10 cellular contexts compared by ENCODE assay signal in genomic region chr1:221809101-221810029, GRCh38.
DNase-seq lines count a peak whose midpoint lies in the region; ATAC-seq and TF ChIP-seq lines count a peak whose summit lies in the region.
"Had no signal": no experiment of that assay in that cellular context is flagged by ENCODE, and none has a peak within 500 bp of the region (broad histone marks: within the 10 kb centered on the region; RNA-seq: fewer than 3 reads in every experiment).

No MANE protein-coding gene starts in this region.

- peak; percentile 40 for ATAC-seq in HG02642 (IDR thresholded peaks at IDR 0.05; ENCODE audit: poor library complexity, unreplicated experiment)
- ATAC-seq in HG02885 (IDR thresholded peaks at IDR 0.05; ENCODE audit: poor library complexity, unreplicated experiment) = no peak

- H3K79me2 ChIP-seq in OCI-LY7 (ENCODE audit: insufficient read depth, low read depth, low read length) (no peaks in the 10 kb centered on the region), hepatocyte (no peaks in the 10 kb centered on the region)
- H3K79me2 ChIP-seq: parathyroid adenoma had no signal

- H3K4me2 ChIP-seq in OCI-LY7 (ENCODE audit: low read length) (peak overlapping the region; percentile 10; the same call in 1 of the 2 replicates), hepatocyte (no peak overlapping the region)

- H3K4me3 ChIP-seq in GM08714 (ENCODE audit: low read length) = peak overlapping the region; percentile 46; the same call in 1 of the 2 replicates
- no peak overlapping the region for H3K4me3 ChIP-seq in OCI-LY7 (ENCODE audit: low read depth, low read length, poor library complexity, severe bottlenecking)
- H3K4me3 ChIP-seq in hepatocyte = no peak overlapping the region

- CTCF ChIA-PET in OCI-LY7 (lab: Charles Lee; ENCODE audit: unreplicated experiment) = no interaction called here

- no TSS peak for BruUV-seq in OCI-LY7 (replicated peaks; lab: Mats Ljungman, UMichigan)

- TF ChIP-seq CTCF in OCI-LY7 (conservative IDR thresholded peaks at IDR 0.05; ENCODE audit: low read length) (no peak), hepatocyte (IDR thresholded peaks at IDR 0.05; ENCODE audit: poor library complexity) (no peak)

- intact Hi-C loops in OCI-LY7 (cut with micrococcal nuclease; ENCODE audit: unreplicated experiment) = no loop called here

- no peaks in the 10 kb centered on the region for H4K20me1 ChIP-seq in OCI-LY7 (ENCODE audit: insufficient read depth, low read length)
- no peaks in the 10 kb centered on the region for H4K20me1 ChIP-seq in hepatocyte (ENCODE audit: insufficient read depth, poor library complexity, severe bottlenecking)

- H3K4me1 ChIP-seq in OCI-LY7 (ENCODE audit: insufficient read depth, low read length, poor library complexity, severe bottlenecking) = peaks cover 10% of the 10 kb centered on the region
- H3K4me1 ChIP-seq in hepatocyte (ENCODE audit: insufficient read depth) = no peaks in the 10 kb centered on the region
- H3K4me1 ChIP-seq: parathyroid adenoma had no signal

- 86% methylated on average over 12 of the region's 12 CpGs for WGBS in hepatocyte (ENCODE audit: low lambda C conversion rate, missing lambda C conversion rate)

- no peak overlapping the region for H3K27ac ChIP-seq in OCI-LY7 (ENCODE audit: low read depth, low read length, poor library complexity, severe bottlenecking)
- no peak overlapping the region for H3K27ac ChIP-seq in hepatocyte
- H3K27ac ChIP-seq: parathyroid adenoma had no signal

- H3K27me3 ChIP-seq in hepatocyte = no peaks in the 10 kb centered on the region

- POLR2A ChIA-PET in OCI-LY7 (lab: Charles Lee) = interaction anchor here (0.6 to 1.3 kb wide), 5 partner anchors 14 to 1318 kb away, joined by 3 read pairs; partner anchors contain the start of gene DUSP10

- DNase-seq in OCI-LY7 (ENCODE audit: low spot score) = no peak
- DNase-seq in kidney tubule cell (ENCODE audit: low spot score) = peak; percentile 80
- DNase-seq in hepatocyte (ENCODE audit: low spot score) = no peak
- DNase-seq in stimulated activated CD4-positive, alpha-beta T cell treated with anti-CD3 and anti-CD28 coated beads, Interleukin-4, amount 100 ng/mL, for 1 hour = no peak
- no peak for DNase-seq in NCI-H526 (lab: John Stamatoyannopoulos, UW)
- DNase-seq: RPMI8226 had no signal

- no peaks in the 10 kb centered on the region for H3K36me3 ChIP-seq in OCI-LY7 (ENCODE audit: insufficient read depth, low read length)
- no peaks in the 10 kb centered on the region for H3K36me3 ChIP-seq in hepatocyte (replicated peaks; ENCODE audit: insufficient read depth, low read depth)

- no peaks in the 10 kb centered on the region for H3K9me3 ChIP-seq in OCI-LY7 (ENCODE audit: low read length)
- H3K9me3 ChIP-seq in hepatocyte (ENCODE audit: low read depth) = no peaks in the 10 kb centered on the region

- peak overlapping the region; percentile 82 for H2AFZ ChIP-seq in OCI-LY7 (ENCODE audit: low read length)
- no peak overlapping the region for H2AFZ ChIP-seq in hepatocyte
- H2AFZ ChIP-seq: parathyroid adenoma had no signal

- no peaks in the 10 kb centered on the region for H3K9me2 ChIP-seq in OCI-LY7 (ENCODE audit: insufficient read depth, low read length)
- no peaks in the 10 kb centered on the region for H3K9me2 ChIP-seq in hepatocyte (replicated peaks; ENCODE audit: insufficient read depth)
